ENCODE assay signal across 40 cellular contexts in genomic region chr6:157777344-157777743, GRCh38.
"Had no signal": no experiment of that assay in that cellular context is flagged by ENCODE, and none has a peak within 500 bp of the region (broad histone marks: within the 10 kb centered on the region; RNA-seq: fewer than 3 reads in every experiment).

No MANE protein-coding gene starts in this region.

- H3K27me3 ChIP-seq: adrenal gland, ascending aorta, body of pancreas, brain microvascular endothelial cell, breast epithelium, cardiac muscle cell had no signal

- FAIRE-seq: astrocyte, bronchial epithelial cell had no signal

- ATAC-seq: activated naive CD4-positive, alpha-beta T cell treated with anti-CD3 and anti-CD28 coated beads, Interleukin-2, amount 50 U/mL, for 72 hours; activated naive CD8-positive, alpha-beta T cell treated with anti-CD3 and anti-CD28 coated beads, Interleukin-2, amount 50 U/mL, for 24 hours; activated T-cell treated with anti-CD3 and anti-CD28 coated beads, Interleukin-2, amount 50 U/mL, for 4 hours; activated T-cell treated with anti-CD3 and anti-CD28 coated beads, Interleukin-2, amount 50 U/mL, for 72 hours; activated T-helper 17 cell treated with anti-CD3 and anti-CD28 coated beads, Interleukin-2, amount 50 U/mL, for 72 hours; body of pancreas had no signal

- H3K9me3 Mint-ChIP-seq: activated naive CD4-positive, alpha-beta T cell treated with anti-CD3 and anti-CD28 coated beads, Interleukin-2, amount 50 U/mL, for 24 hours; activated naive CD8-positive, alpha-beta T cell treated with anti-CD3 and anti-CD28 coated beads, Interleukin-2, amount 10 ng/mL, durations not matched to agents 7 days and 5 days; central memory CD8-positive, alpha-beta T cell had no signal

- H3K27ac Mint-ChIP-seq: activated naive CD4-positive, alpha-beta T cell treated with anti-CD3 and anti-CD28 coated beads for 36 hours; activated naive CD4-positive, alpha-beta T cell treated with anti-CD3 and anti-CD28 coated beads, Interleukin-2, amount 10 ng/mL, durations not matched to agents 7 days and 5 days; activated naive CD4-positive, alpha-beta T cell treated with anti-CD3 and anti-CD28 coated beads, Interleukin-2, amount 50 U/mL, for 72 hours; activated naive CD8-positive, alpha-beta T cell; activated naive CD8-positive, alpha-beta T cell treated with anti-CD3 and anti-CD28 coated beads for 36 hours; activated naive CD8-positive, alpha-beta T cell treated with anti-CD3 and anti-CD28 coated beads, Interleukin-2, amount 10 ng/mL, durations not matched to agents 7 days and 5 days; activated naive CD8-positive, alpha-beta T cell treated with anti-CD3 and anti-CD28 coated beads, Interleukin-2, amount 50 U/mL, for 24 hours; activated T-cell treated with anti-CD3 and anti-CD28 coated beads, Interleukin-2, amount 50 U/mL, for 24 hours; activated T-cell treated with anti-CD3 and anti-CD28 coated beads, Interleukin-2, amount 50 U/mL, for 72 hours; activated T-helper 1 cell treated with anti-CD3 and anti-CD28 coated beads, Interleukin-12 subunit alpha, Interleukin-12 subunit beta, Interleukin-2, Interleukin-4 antibody, amounts not matched to agents 30 ng/mL and 10 ng/mL and 1 ng/mL, durations not matched to agents 14 hours and 24 hours and 36 hours; activated T-helper 17 cell treated with anti-CD3 and anti-CD28 coated beads, Interleukin-2, amount 50 U/mL, for 72 hours; activated T-helper 2 cell treated with anti-CD3 and anti-CD28 coated beads, Interferon-gamma antibody, Interleukin-2, Interleukin-4, amounts not matched to agents 10 μg/mL and 5 μg/mL and 100 μg/mL, durations not matched to agents 14 hours and 24 hours and 36 hours; brain had no signal

- H3K4me3 ChIP-seq: adrenal gland, ascending aorta, body of pancreas, breast epithelium, cardiac muscle cell had no signal

- DNase-seq: activated effector memory CD4-positive, alpha-beta T cell treated with anti-CD3 and anti-CD28 coated beads, Interleukin-2, amount 50 U/mL, for 16 hours; activated effector memory CD4-positive, alpha-beta T cell treated with Interleukin-2 at 50 U/mL for 16 hours; activated gamma-delta T cell; activated gamma-delta T cell treated with Interleukin-2 at 50 U/mL for 16 hours; activated naive CD4-positive, alpha-beta T cell; activated naive CD4-positive, alpha-beta T cell treated with anti-CD3 and anti-CD28 coated beads for 36 hours; activated naive CD4-positive, alpha-beta T cell treated with anti-CD3 and anti-CD28 coated beads, Interleukin-2, amount 10 ng/mL, durations not matched to agents 7 days and 5 days; activated naive CD4-positive, alpha-beta T cell treated with anti-CD3 and anti-CD28 coated beads, Interleukin-2, amount 50 U/mL, for 16 hours; activated naive CD4-positive, alpha-beta T cell treated with Interleukin-2 at 50 U/mL for 16 hours; activated naive CD8-positive, alpha-beta T cell treated with anti-CD3 and anti-CD28 coated beads for 36 hours; activated naive CD8-positive, alpha-beta T cell treated with anti-CD3 and anti-CD28 coated beads, Interleukin-2, amount 10 ng/mL, durations not matched to agents 7 days and 5 days; activated naive CD8-positive, alpha-beta T cell treated with anti-CD3 and anti-CD28 coated beads, Interleukin-2, amount 50 U/mL, for 24 hours; activated T-cell treated with anti-CD3 and anti-CD28 coated beads, Interleukin-2, amount 50 U/mL, for 1 hour; activated T-cell treated with anti-CD3 and anti-CD28 coated beads, Interleukin-2, amount 50 U/mL, for 24 hours; activated T-cell treated with anti-CD3 and anti-CD28 coated beads, Interleukin-2, amount 50 U/mL, for 4 hours; activated T-cell treated with anti-CD3 and anti-CD28 coated beads, Interleukin-2, amount 50 U/mL, for 48 hours; activated T-cell treated with anti-CD3 and anti-CD28 coated beads, Interleukin-2, amount 50 U/mL, for 72 hours; adrenal gland; amniotic stem cell; amygdala; anterior cingulate cortex; aorta; body of pancreas; brain microvascular endothelial cell; caudate nucleus; central memory CD4-positive, alpha-beta T cell; cerebellar nuclear complex had no signal

- H3K36me3 ChIP-seq: adrenal gland, ascending aorta, brain microvascular endothelial cell, breast epithelium, cardiac muscle cell had no signal

- H3K4me3 Mint-ChIP-seq: activated naive CD4-positive, alpha-beta T cell treated with anti-CD3 and anti-CD28 coated beads for 36 hours; activated naive CD4-positive, alpha-beta T cell treated with anti-CD3 and anti-CD28 coated beads, Interleukin-2, amount 10 ng/mL, durations not matched to agents 7 days and 5 days; activated naive CD4-positive, alpha-beta T cell treated with anti-CD3 and anti-CD28 coated beads, Interleukin-2, amount 50 U/mL, for 24 hours; activated naive CD8-positive, alpha-beta T cell; activated naive CD8-positive, alpha-beta T cell treated with anti-CD3 and anti-CD28 coated beads for 36 hours; activated naive CD8-positive, alpha-beta T cell treated with anti-CD3 and anti-CD28 coated beads, Interleukin-2, amount 10 ng/mL, durations not matched to agents 7 days and 5 days; activated naive CD8-positive, alpha-beta T cell treated with anti-CD3 and anti-CD28 coated beads, Interleukin-2, amount 50 U/mL, for 24 hours; activated T-cell treated with anti-CD3 and anti-CD28 coated beads, Interleukin-2, amount 50 U/mL, for 24 hours; activated T-cell treated with anti-CD3 and anti-CD28 coated beads, Interleukin-2, amount 50 U/mL, for 4 hours; activated T-cell treated with anti-CD3 and anti-CD28 coated beads, Interleukin-2, amount 50 U/mL, for 72 hours; activated T-helper 1 cell treated with anti-CD3 and anti-CD28 coated beads, Interleukin-12 subunit alpha, Interleukin-12 subunit beta, Interleukin-2, Interleukin-4 antibody, amounts not matched to agents 30 ng/mL and 10 ng/mL and 1 ng/mL, durations not matched to agents 14 hours and 24 hours and 36 hours; activated T-helper 17 cell treated with anti-CD3 and anti-CD28 coated beads, Interleukin-2, amount 50 U/mL, for 72 hours; brain; central memory CD8-positive, alpha-beta T cell had no signal

- H3K4me1 ChIP-seq: adrenal gland, ascending aorta, body of pancreas, breast epithelium had no signal

- H3K27ac ChIP-seq: adrenal gland, ascending aorta, body of pancreas, brain microvascular endothelial cell, breast epithelium, cardiac muscle cell had no signal

- H3K9me3 ChIP-seq: adrenal gland, ascending aorta, body of pancreas, breast epithelium had no signal

- H3K4me1 Mint-ChIP-seq: activated naive CD8-positive, alpha-beta T cell treated with anti-CD3 and anti-CD28 coated beads, Interleukin-2, amount 10 ng/mL, durations not matched to agents 7 days and 5 days had no signal

- H3K27me3 Mint-ChIP-seq: activated naive CD4-positive, alpha-beta T cell treated with anti-CD3 and anti-CD28 coated beads, Interleukin-2, amount 50 U/mL, for 24 hours; activated naive CD8-positive, alpha-beta T cell; activated naive CD8-positive, alpha-beta T cell treated with anti-CD3 and anti-CD28 coated beads for 36 hours; activated T-helper 17 cell treated with anti-CD3 and anti-CD28 coated beads, Interleukin-2, amount 50 U/mL, for 72 hours had no signal

- H3K36me3 Mint-ChIP-seq: activated naive CD8-positive, alpha-beta T cell; brain had no signal
